Comparison of ENCODE assay signal across 1 cellular context in the genomic region with DNA sequence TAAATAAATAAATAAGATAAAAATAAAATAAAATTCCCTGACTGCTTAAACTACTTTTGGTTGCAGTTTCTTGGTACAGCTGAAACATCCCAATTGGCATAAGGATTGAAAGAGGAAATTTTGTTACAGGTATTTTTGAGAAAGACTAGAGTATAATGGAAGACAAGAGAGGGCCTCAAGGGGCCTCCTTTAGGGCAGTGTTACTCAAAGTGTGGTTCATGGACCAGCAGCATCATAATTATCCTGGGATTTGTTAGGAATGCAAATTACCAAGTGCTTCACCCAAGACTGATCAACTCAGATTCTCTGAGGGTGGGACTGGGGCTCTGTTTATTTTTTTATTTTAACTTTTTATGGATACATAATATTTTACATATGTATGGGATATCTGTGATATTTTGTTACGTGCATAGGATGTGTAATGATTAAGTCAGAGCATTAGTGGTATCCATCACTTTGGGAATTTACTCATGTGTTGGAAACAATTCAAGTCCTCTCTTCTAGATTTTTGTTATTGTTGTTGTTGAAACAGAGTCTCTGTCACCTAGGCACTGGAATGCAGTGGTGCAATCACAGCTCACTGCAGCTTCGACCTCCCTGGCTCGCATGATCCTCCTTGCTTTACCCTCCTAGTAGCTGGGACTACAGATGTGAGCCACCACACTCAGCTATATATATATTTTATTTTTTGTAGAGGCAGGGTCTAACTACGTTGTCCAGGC.
TF ChIP-seq lines count a peak whose summit lies in the region.

No MANE protein-coding gene starts in this region.

TF ChIP-seq in HepG2, 621 proteins besides CTCF, POLR2A, EP300 and RAD21:
- TF ChIP-seq SOX13 (IDR thresholded peaks at IDR 0.05) (no peak), SOX13 (CRISPR knock-in tag; conservative IDR thresholded peaks at IDR 0.05 in 1 of 2, IDR thresholded peaks at IDR 0.05 in 1 of 2) (peak in 1 of 2 experiments; percentile 26; a peak in 1 of 4 replicates), HNRNPL (IDR thresholded peaks at IDR 0.05; ENCODE audit: low read depth, low read length) (no peak), TGIF2 (CRISPR knock-in tag; IDR thresholded peaks at IDR 0.05) (0 out of 2 replicates have a peak, but pooled peaks have one; percentile 22), GATAD2A (CRISPR knock-in tag; IDR thresholded peaks at IDR 0.05) (0 out of 2 replicates have a peak, but pooled peaks have one; percentile 16), SOX5 (CRISPR knock-in tag; IDR thresholded peaks at IDR 0.05; ENCODE audit: borderline replicate concordance) (peak; percentile 20; the same call in 1 of the 2 replicates), SP5 (CRISPR knock-in tag; IDR thresholded peaks at IDR 0.05; ENCODE audit: borderline replicate concordance, low read depth) (0 out of 2 replicates have a peak, but pooled peaks have one; percentile 2), ZNF709 (CRISPR knock-in tag; IDR thresholded peaks at IDR 0.05) (no peak), TEAD3 (CRISPR knock-in tag; optimal IDR thresholded peaks at IDR 0.05; ENCODE audit: borderline replicate concordance) (peak; percentile 78), RNF2 (conservative IDR thresholded peaks at IDR 0.05; ENCODE audit: low read depth) (0 out of 2 replicates have a peak, but pooled peaks have one; percentile 30), CEBPB (IDR thresholded peaks at IDR 0.05; ENCODE audit: borderline replicate concordance, low read depth, low read length) (peak; percentile 89), RFX1 (IDR thresholded peaks at IDR 0.05) (peak; percentile 42; the same call in 1 of the 2 replicates), KDM3A (CRISPR knock-in tag; IDR thresholded peaks at IDR 0.05; ENCODE audit: low read depth) (no peak), ZNF121 (CRISPR knock-in tag; IDR thresholded peaks at IDR 0.05) (peak; percentile 61; the same call in 1 of the 2 replicates), ZNF777 (CRISPR knock-in tag; IDR thresholded peaks at IDR 0.05) (no peak), CEBPG (CRISPR knock-in tag; IDR thresholded peaks at IDR 0.05) (peak; percentile 68)
- TF ChIP-seq, protein P1, sequence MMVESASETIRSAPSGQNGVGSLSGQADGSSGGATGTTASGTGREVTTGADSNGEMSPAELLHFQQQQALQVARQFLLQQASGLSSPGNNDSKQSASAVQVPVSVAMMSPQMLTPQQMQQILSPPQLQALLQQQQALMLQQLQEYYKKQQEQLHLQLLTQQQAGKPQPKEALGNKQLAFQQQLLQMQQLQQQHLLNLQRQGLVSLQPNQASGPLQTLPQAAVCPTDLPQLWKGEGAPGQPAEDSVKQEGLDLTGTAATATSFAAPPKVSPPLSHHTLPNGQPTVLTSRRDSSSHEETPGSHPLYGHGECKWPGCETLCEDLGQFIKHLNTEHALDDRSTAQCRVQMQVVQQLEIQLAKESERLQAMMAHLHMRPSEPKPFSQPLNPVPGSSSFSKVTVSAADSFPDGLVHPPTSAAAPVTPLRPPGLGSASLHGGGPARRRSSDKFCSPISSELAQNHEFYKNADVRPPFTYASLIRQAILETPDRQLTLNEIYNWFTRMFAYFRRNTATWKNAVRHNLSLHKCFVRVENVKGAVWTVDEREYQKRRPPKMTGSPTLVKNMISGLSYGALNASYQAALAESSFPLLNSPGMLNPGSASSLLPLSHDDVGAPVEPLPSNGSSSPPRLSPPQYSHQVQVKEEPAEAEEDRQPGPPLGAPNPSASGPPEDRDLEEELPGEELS (CRISPR knock-in tag; IDR thresholded peaks at IDR 0.05), result 0 out of 2 replicates have a peak, but pooled peaks have one; percentile 10
- TF ChIP-seq, protein P2, sequence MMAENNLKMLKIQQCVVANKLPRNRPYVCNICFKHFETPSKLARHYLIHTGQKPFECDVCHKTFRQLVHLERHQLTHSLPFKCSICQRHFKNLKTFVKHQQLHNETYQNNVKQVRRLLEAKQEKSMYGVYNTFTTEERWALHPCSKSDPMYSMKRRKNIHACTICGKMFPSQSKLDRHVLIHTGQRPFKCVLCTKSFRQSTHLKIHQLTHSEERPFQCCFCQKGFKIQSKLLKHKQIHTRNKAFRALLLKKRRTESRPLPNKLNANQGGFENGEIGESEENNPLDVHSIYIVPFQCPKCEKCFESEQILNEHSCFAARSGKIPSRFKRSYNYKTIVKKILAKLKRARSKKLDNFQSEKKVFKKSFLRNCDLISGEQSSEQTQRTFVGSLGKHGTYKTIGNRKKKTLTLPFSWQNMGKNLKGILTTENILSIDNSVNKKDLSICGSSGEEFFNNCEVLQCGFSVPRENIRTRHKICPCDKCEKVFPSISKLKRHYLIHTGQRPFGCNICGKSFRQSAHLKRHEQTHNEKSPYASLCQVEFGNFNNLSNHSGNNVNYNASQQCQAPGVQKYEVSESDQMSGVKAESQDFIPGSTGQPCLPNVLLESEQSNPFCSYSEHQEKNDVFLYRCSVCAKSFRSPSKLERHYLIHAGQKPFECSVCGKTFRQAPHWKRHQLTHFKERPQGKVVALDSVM (CRISPR knock-in tag; IDR thresholded peaks at IDR 0.05), result 0 out of 2 replicates have a peak, but pooled peaks have one; percentile 20
